15 cellular contexts compared by ENCODE assay signal in genomic region chr9:115032300-115032699, GRCh38.
DNase-seq lines count a peak whose midpoint lies in the region; ATAC-seq and TF ChIP-seq lines count a peak whose summit lies in the region.
"Had no signal": no experiment of that assay in that cellular context is flagged by ENCODE, and none has a peak within 500 bp of the region (broad histone marks: within the 10 kb centered on the region; RNA-seq: fewer than 3 reads in every experiment).

No MANE protein-coding gene starts in this region.

- no peak for TF ChIP-seq CTCF in type B pancreatic cell (conservative IDR thresholded peaks at IDR 0.05)
- no peak for TF ChIP-seq CTCF in brain microvascular endothelial cell (IDR thresholded peaks at IDR 0.05; ENCODE audit: low read depth, low read length, missing control alignments)

- H3K36me3 ChIP-seq in stomach smooth muscle (ENCODE audit: control insufficient read depth in 2 of 2, insufficient read depth in 2 of 2, low read length in 2 of 2) (peaks cover 47 to 66% of the 10 kb centered on the region in 2 donors), brain microvascular endothelial cell (replicated peaks) (no peaks in the 10 kb centered on the region)
- H3K36me3 ChIP-seq: BE2C, HAP-1 had no signal

- H3K4me3 ChIP-seq in stomach smooth muscle (ENCODE audit: low read length in 2 of 2) (no peak overlapping the region), brain microvascular endothelial cell (ENCODE audit: low read depth, low read length) (no peak overlapping the region)
- H3K4me3 ChIP-seq: A549, HAP-1 had no signal

- no peaks in the 10 kb centered on the region for H3K9me3 Mint-ChIP-seq in type B pancreatic cell
- H3K9me3 Mint-ChIP-seq: CD4-positive, alpha-beta memory T cell had no signal

- DNase-seq in myocyte (ENCODE audit: low read depth) (peak; percentile 64), type B pancreatic cell (ENCODE audit: extremely low spot score, unreplicated experiment) (no peak), D341Med (ENCODE audit: low spot score) (no peak), brain microvascular endothelial cell (no peak)
- DNase-seq: BE2C; CD4-positive, alpha-beta memory T cell; DND-41; GDM1; KBM-7 had no signal

- no peak overlapping the region for H3K4me3 Mint-ChIP-seq in type B pancreatic cell
- H3K4me3 Mint-ChIP-seq: CD4-positive, alpha-beta memory T cell had no signal

- no peaks in the 10 kb centered on the region for H3K36me3 Mint-ChIP-seq in type B pancreatic cell
- H3K36me3 Mint-ChIP-seq: CD4-positive, alpha-beta memory T cell had no signal

- peaks cover 26% of the 10 kb centered on the region for H3K4me1 ChIP-seq in stomach smooth muscle (ENCODE audit: control insufficient read depth, insufficient read depth, low read length)
- H3K4me1 ChIP-seq: BE2C, HAP-1 had no signal

- H3K27ac ChIP-seq in stomach smooth muscle (ENCODE audit: low read length) = peak overlapping the region; percentile 37
- no peak overlapping the region for H3K27ac ChIP-seq in brain microvascular endothelial cell
- H3K27ac ChIP-seq: A549, C4-2B had no signal

- H3K27me3 ChIP-seq in stomach smooth muscle (ENCODE audit: control insufficient read depth in 1 of 2, insufficient read depth in 2 of 2, low read length in 2 of 2) (no peaks in the 10 kb centered on the region), brain microvascular endothelial cell (replicated peaks) (no peaks in the 10 kb centered on the region)
- H3K27me3 ChIP-seq: BE2C had no signal

- in situ Hi-C loops in brain microvascular endothelial cell (cut with HindIII; ENCODE audit: low pct_ligation_motif_present, low sequenced_read_pairs) = no loop called here

- H3K27me3 Mint-ChIP-seq in type B pancreatic cell = no peaks in the 10 kb centered on the region

- no peak overlapping the region for H3K9ac ChIP-seq in stomach smooth muscle (ENCODE audit: low read length in 2 of 2)

- no peak overlapping the region for H3K27ac Mint-ChIP-seq in type B pancreatic cell
- H3K27ac Mint-ChIP-seq: CD4-positive, alpha-beta memory T cell had no signal

- ATAC-seq in GM19351 (IDR thresholded peaks at IDR 0.05; ENCODE audit: unreplicated experiment) = peak; percentile 24
- ATAC-seq in HG02885 (IDR thresholded peaks at IDR 0.05; ENCODE audit: poor library complexity, unreplicated experiment) = peak; percentile 29
- ATAC-seq: A549 had no signal

- no peaks in the 10 kb centered on the region for H3K9me3 ChIP-seq in stomach smooth muscle (ENCODE audit: control insufficient read depth in 2 of 2, low read length in 2 of 2)
- H3K9me3 ChIP-seq: A549, BE2C, HAP-1 had no signal

- peaks cover 10% of the 10 kb centered on the region for H3K4me1 Mint-ChIP-seq in type B pancreatic cell (ENCODE audit: unreplicated experiment)
